19 cellular contexts compared by ENCODE assay signal in the genomic region with DNA sequence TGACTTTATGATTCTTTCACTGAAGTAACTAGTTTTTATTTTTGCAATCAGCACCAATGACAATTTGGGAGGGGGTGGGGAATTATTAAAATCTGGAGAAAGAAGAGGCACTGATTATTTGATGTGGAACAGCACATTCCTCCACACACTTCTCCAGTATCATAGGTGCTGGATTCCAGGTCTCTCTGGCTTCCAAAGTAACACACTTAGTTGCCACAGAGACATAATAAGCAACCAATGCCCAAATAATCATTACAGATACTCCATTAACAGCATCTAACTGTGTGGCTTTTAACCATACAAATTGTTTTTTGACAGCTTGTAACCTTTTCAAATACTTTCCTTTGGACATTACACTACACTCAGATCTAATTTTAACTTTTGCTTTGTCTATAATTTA.
DNase-seq lines count a peak whose midpoint lies in the region; ATAC-seq, FAIRE-seq and TF ChIP-seq lines count a peak whose summit lies in the region.
"Had no signal": no experiment of that assay in that cellular context is flagged by ENCODE, and none has a peak within 500 bp of the region (broad histone marks: within the 10 kb centered on the region; RNA-seq: fewer than 3 reads in every experiment).

No MANE protein-coding gene starts in this region.

- no peaks in the 10 kb centered on the region for H3K27me3 ChIP-seq in heart right ventricle
- no peaks in the 10 kb centered on the region for H3K27me3 ChIP-seq in K562 (ENCODE audit: control insufficient read depth in 2 of 2, insufficient read depth in 2 of 2, low read length in 2 of 2)
- H3K27me3 ChIP-seq in neural progenitor cell = no peaks in the 10 kb centered on the region

- no peaks in the 10 kb centered on the region for H3K9me3 ChIP-seq in heart right ventricle
- H3K9me3 ChIP-seq in K562 (replicated peaks; ENCODE audit: control insufficient read depth, insufficient read depth, low read depth, low read length) = no peaks in the 10 kb centered on the region
- no peaks in the 10 kb centered on the region for H3K9me3 ChIP-seq in neural progenitor cell (ENCODE audit: low read depth)

- CTCF ChIA-PET in K562 (lab: Yijun Ruan, JAX; ENCODE audit: low intra/inter-chr PET ratio) = no interaction called here
- CTCF ChIA-PET in activated CD8-positive, alpha-beta T cell treated with anti-CD3 and anti-CD28 coated beads, Interleukin-2, amount 10 ng/mL, durations not matched to agents 7 days and 5 days (lab: Charles Lee) = no interaction called here

- H3K27ac Mint-ChIP-seq in neural progenitor cell = no peak overlapping the region
- no peak overlapping the region for H3K27ac Mint-ChIP-seq in activated CD8-positive, alpha-beta T cell treated with anti-CD3 and anti-CD28 coated beads, Interleukin-2, amount 10 ng/mL, durations not matched to agents 7 days and 5 days
- H3K27ac Mint-ChIP-seq: B cell; CD4-positive, CD25-positive, alpha-beta regulatory T cell; CD8-positive, alpha-beta memory T cell had no signal

- no peak for TF ChIP-seq POLR2A in K562 (conservative IDR thresholded peaks at IDR 0.05)

- H3K9me3 Mint-ChIP-seq in neural progenitor cell = no peaks in the 10 kb centered on the region
- H3K9me3 Mint-ChIP-seq in activated CD8-positive, alpha-beta T cell treated with anti-CD3 and anti-CD28 coated beads, Interleukin-2, amount 10 ng/mL, durations not matched to agents 7 days and 5 days (ENCODE audit: insufficient read depth) = no peaks in the 10 kb centered on the region

- TF ChIP-seq CTCF in heart right ventricle (IDR thresholded peaks at IDR 0.05) (no peak), K562 (IDR thresholded peaks at IDR 0.05 in 2 of 3, conservative IDR thresholded peaks at IDR 0.05 in 1 of 3; ENCODE audit: insufficient read depth in 2 of 3, low read depth in 1 of 3, low read length in 3 of 3) (no peak), neural progenitor cell (IDR thresholded peaks at IDR 0.05) (no peak)

- no peak overlapping the region for H3K4me2 ChIP-seq in K562 (ENCODE audit: insufficient read depth, low read length)
- peak overlapping the region; percentile 57 for H3K4me2 ChIP-seq in neural progenitor cell

- H2AFZ ChIP-seq in K562 (ENCODE audit: low read depth, low read length) (peak overlapping the region; percentile 67), neural progenitor cell (replicated peaks) (no peak overlapping the region)

- H3F3A ChIP-seq in neural progenitor cell (ENCODE audit: low read depth) = peaks cover 9% of the 10 kb centered on the region

- in situ Hi-C loops in K562 (cut with MboI) = no loop called here

- H3K4me1 Mint-ChIP-seq in neural progenitor cell = peaks cover 7% of the 10 kb centered on the region
- no peaks in the 10 kb centered on the region for H3K4me1 Mint-ChIP-seq in activated CD8-positive, alpha-beta T cell treated with anti-CD3 and anti-CD28 coated beads, Interleukin-2, amount 10 ng/mL, durations not matched to agents 7 days and 5 days (ENCODE audit: low read depth)
- H3K4me1 Mint-ChIP-seq: B cell; CD4-positive, CD25-positive, alpha-beta regulatory T cell; CD8-positive, alpha-beta memory T cell had no signal

- H4K20me1 ChIP-seq in K562 (replicated peaks; ENCODE audit: control insufficient read depth, insufficient read depth, low read length) = no peaks in the 10 kb centered on the region
- H4K20me1 ChIP-seq in neural progenitor cell (ENCODE audit: low read depth) = no peaks in the 10 kb centered on the region

- H3K36me3 ChIP-seq in heart right ventricle = no peaks in the 10 kb centered on the region
- H3K36me3 ChIP-seq in K562 (ENCODE audit: control insufficient read depth, insufficient read depth, low read length) = no peaks in the 10 kb centered on the region
- H3K36me3 ChIP-seq in neural progenitor cell = no peaks in the 10 kb centered on the region

- no peaks in the 10 kb centered on the region for H3K27me3 Mint-ChIP-seq in neural progenitor cell (ENCODE audit: insufficient read depth, low read depth)
- no peaks in the 10 kb centered on the region for H3K27me3 Mint-ChIP-seq in activated CD8-positive, alpha-beta T cell treated with anti-CD3 and anti-CD28 coated beads, Interleukin-2, amount 10 ng/mL, durations not matched to agents 7 days and 5 days (ENCODE audit: low read depth)
- H3K27me3 Mint-ChIP-seq: B cell; CD4-positive, CD25-positive, alpha-beta regulatory T cell had no signal

- H3K9me1 ChIP-seq in K562 (ENCODE audit: control insufficient read depth, insufficient read depth, low read length) = no peaks in the 10 kb centered on the region

- H3K27ac ChIP-seq in heart right ventricle (no peak overlapping the region), K562 (ENCODE audit: extremely low read depth, low read depth, low read length) (no peak overlapping the region; the same call in 2 of the 3 replicates), neural progenitor cell (no peak overlapping the region)

- H3K4me1 ChIP-seq in heart right ventricle (no peaks in the 10 kb centered on the region), K562 (replicated peaks in 1 of 2; ENCODE audit: control insufficient read depth in 2 of 2, insufficient read depth in 2 of 2, low read length in 2 of 2) (peaks cover 2 to 15% of the 10 kb centered on the region in 2 experiments; a peak in 2 of 5 replicates), neural progenitor cell (peaks cover 21% of the 10 kb centered on the region)

- peak; percentile 65 for ATAC-seq in Right ventricle myocardium inferior
- ATAC-seq in heart right ventricle = no peak
- ATAC-seq in K562 = no peak
- ATAC-seq in HG03378 (IDR thresholded peaks at IDR 0.05; ENCODE audit: unreplicated experiment) = no peak
- no peak for ATAC-seq in activated CD8-positive, alpha-beta T cell treated with anti-CD3 and anti-CD28 coated beads, Interleukin-2, amount 10 ng/mL, durations not matched to agents 7 days and 5 days

- POLR2A ChIA-PET in K562 (lab: Yijun Ruan, JAX) = interaction anchor here (0.9 to 1.8 kb wide), 4 partner anchors 9 to 219 kb away, joined by 3 to 15 read pairs (median 3); no protein-coding TSS in a partner anchor
- POLR2A ChIA-PET in activated CD8-positive, alpha-beta T cell treated with anti-CD3 and anti-CD28 coated beads, Interleukin-2, amount 10 ng/mL, durations not matched to agents 7 days and 5 days (lab: Charles Lee) = no interaction called here

- no peak overlapping the region for H3K4me3 Mint-ChIP-seq in neural progenitor cell
- no peak overlapping the region for H3K4me3 Mint-ChIP-seq in activated CD8-positive, alpha-beta T cell treated with anti-CD3 and anti-CD28 coated beads, Interleukin-2, amount 10 ng/mL, durations not matched to agents 7 days and 5 days
- H3K4me3 Mint-ChIP-seq: B cell; CD4-positive, CD25-positive, alpha-beta regulatory T cell; CD8-positive, alpha-beta memory T cell had no signal

- FAIRE-seq in K562 (lab: Jason Lieb, UNC) = no peak
- FAIRE-seq: G401.6, GM12891, GM19239 had no signal

- no peak for TF ChIP-seq EP300 in K562 (IDR thresholded peaks at IDR 0.05; ENCODE audit: low read length)

- no peak overlapping the region for H3K4me3 ChIP-seq in heart right ventricle
- no peak overlapping the region for H3K4me3 ChIP-seq in K562
- H3K4me3 ChIP-seq in neural progenitor cell = no peak overlapping the region

- H3K79me2 ChIP-seq in K562 (ENCODE audit: control insufficient read depth, insufficient read depth, low read length) (no peaks in the 10 kb centered on the region), neural progenitor cell (ENCODE audit: low read depth) (no peaks in the 10 kb centered on the region)

- H3K36me3 Mint-ChIP-seq in neural progenitor cell = no peaks in the 10 kb centered on the region
- no peaks in the 10 kb centered on the region for H3K36me3 Mint-ChIP-seq in activated CD8-positive, alpha-beta T cell treated with anti-CD3 and anti-CD28 coated beads, Interleukin-2, amount 10 ng/mL, durations not matched to agents 7 days and 5 days (ENCODE audit: low read depth)
- H3K36me3 Mint-ChIP-seq: CD4-positive, CD25-positive, alpha-beta regulatory T cell; CD8-positive, alpha-beta memory T cell had no signal

- intact Hi-C loops in Right ventricle myocardium inferior (cut with DNase I) (no loop called here), heart right ventricle (cut with DNase I) (no loop called here), K562 (cut with micrococcal nuclease) (loop anchor here (5.0 to 10.0 kb wide), 4 partner anchors 241 to 934 kb away; no protein-coding TSS in a partner anchor)

- no peak for TF ChIP-seq RAD21 in K562 (CRISPR knock-in tag; conservative IDR thresholded peaks at IDR 0.05 in 1 of 2, IDR thresholded peaks at IDR 0.05 in 1 of 2)

- DNase-seq in Right ventricle myocardium inferior (ENCODE audit: missing footprints) = no peak
- no peak for DNase-seq in heart right ventricle
- peak; percentile 94 for DNase-seq in DMS114 treated with DMSO at 0.1 percent for 48 hours (lab: John Stamatoyannopoulos, UW; ENCODE audit: unreplicated experiment)
- no peak for DNase-seq in K562 (ENCODE audit: extremely low read depth in 1 of 4, low spot score in 3 of 4)
- DNase-seq in neural progenitor cell (ENCODE audit: low spot score) = no peak
- DNase-seq in Kasumi-1 (lab: John Stamatoyannopoulos, UW) = no peak
- no peak for DNase-seq in activated CD8-positive, alpha-beta T cell treated with anti-CD3 and anti-CD28 coated beads, Interleukin-2, amount 10 ng/mL, durations not matched to agents 7 days and 5 days
- DNase-seq: 8988T; C1 segment of cervical spinal cord; CD4-positive, CD25-positive, alpha-beta regulatory T cell; CD8-positive, alpha-beta memory T cell; COR-L47; DMS 273 treated with DMSO at 0.1 percent for 48 hours; H7 had no signal

- BruUV-seq in K562 (replicated peaks; lab: Mats Ljungman, UMichigan) = no TSS peak

- peak overlapping the region in 1 of 2 experiments; percentile 41; a peak in 1 of 4 replicates for H3K9ac ChIP-seq in K562 (ENCODE audit: insufficient read depth in 1 of 2, low read depth in 2 of 2, low read length in 2 of 2)
- no peak overlapping the region for H3K9ac ChIP-seq in neural progenitor cell

TF ChIP-seq in K562, 482 proteins besides CTCF, POLR2A, EP300 and RAD21:
- no peak for TF ChIP-seq SNIP1 (IDR thresholded peaks at IDR 0.05; ENCODE audit: low read depth)
- TF ChIP-seq ZBTB7A (IDR thresholded peaks at IDR 0.05; ENCODE audit: borderline replicate concordance, control insufficient read depth, low read depth, low read length) = no peak
TF ChIP-seq in K562: peak in this region for 0.
